22 cellular contexts compared by ENCODE assay signal in the genomic region with DNA sequence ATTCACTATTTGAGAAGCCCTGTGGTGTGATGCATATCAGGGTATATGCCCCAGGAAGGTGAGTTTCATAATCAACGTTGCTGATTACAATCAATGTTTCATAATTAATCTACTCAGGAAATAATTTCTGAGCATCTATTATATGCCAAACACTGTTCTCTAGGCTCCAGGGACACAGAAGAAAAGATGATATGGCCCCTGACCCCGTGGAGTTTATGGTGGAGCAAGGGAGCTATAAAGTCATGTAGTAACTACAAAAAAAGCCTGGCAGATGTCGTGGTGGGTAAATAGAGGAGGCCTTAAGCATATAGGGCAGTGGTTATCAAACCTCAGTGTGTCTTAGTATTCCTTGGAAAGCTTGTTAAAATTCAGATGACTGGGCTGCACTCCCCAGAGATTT. TPM values are rescaled to one million over a fixed set of nuclear protein-coding genes. Genes with fewer than 3 reads are reported as not detected.
DNase-seq lines count a peak whose midpoint lies in the region; ATAC-seq and TF ChIP-seq lines count a peak whose summit lies in the region.
"Had no signal": no experiment of that assay in that cellular context is flagged by ENCODE, and none has a peak within 500 bp of the region (broad histone marks: within the 10 kb centered on the region; RNA-seq: fewer than 3 reads in every experiment).

No MANE protein-coding gene starts in this region.

- no peak overlapping the region for H3K9ac ChIP-seq in mammary epithelial cell (ENCODE audit: insufficient read depth, low read length)
- H3K9ac ChIP-seq: BLaER1 had no signal

- dilution Hi-C loops in mammary epithelial cell (cut with HindIII; ENCODE audit: low sequenced_read_pairs): no loop called here

- H3K36me3 ChIP-seq in mammary epithelial cell (ENCODE audit: insufficient read depth, low read length): no peaks in the 10 kb centered on the region
- H3K36me3 ChIP-seq: BLaER1, SJSA1 had no signal

- in situ Hi-C loops in mammary epithelial cell (cut with MboI; ENCODE audit: low sequenced_read_pairs in 2 of 2): no loop called here

- no peak overlapping the region for H3K27ac Mint-ChIP-seq in MCF 10A (ENCODE audit: low read depth, unreplicated experiment)
- H3K27ac Mint-ChIP-seq: CD4-positive, CD25-positive, alpha-beta regulatory T cell had no signal

- BruUV-seq in mammary epithelial cell (replicated peaks; lab: Mats Ljungman, UMichigan) (no TSS peak), MCF 10A (replicated peaks; lab: Mats Ljungman, UMichigan) (no TSS peak)

- no peaks in the 10 kb centered on the region for H3K79me2 ChIP-seq in mammary epithelial cell (ENCODE audit: insufficient read depth, low read length)

- no peaks in the 10 kb centered on the region for H3K27me3 ChIP-seq in mammary epithelial cell (ENCODE audit: insufficient read depth, low read length)
- H3K27me3 ChIP-seq: BLaER1, SJSA1 had no signal

- DNase-seq in mammary epithelial cell (no peak), MCF 10A (ENCODE audit: unreplicated experiment) (no peak), epithelial cell of prostate (ENCODE audit: low read depth, low spot score) (no peak), left colon (peak in 1 of 2 donors; percentile 27), nucleus accumbens (lab: John Stamatoyannopoulos, UW) (no peak)
- DNase-seq in stimulated activated CD4-positive, alpha-beta T cell treated with anti-CD3 and anti-CD28 coated beads, Interleukin-4, amount 100 ng/mL, for 4 hours: no peak
- DNase-seq: 8988T; CD4-positive, CD25-positive, alpha-beta regulatory T cell; DMS53; HCEC 1CT; Karpas-422; MV-4-11; NCI-H1105; NCI-H1436 treated with DMSO at 0.1 percent for 48 hours; NCI-H187 treated with DMSO at 0.1 percent for 48 hours; NCI-H524; NCI-H774; Right ventricle myocardium superior had no signal

- TF ChIP-seq CTCF in mammary epithelial cell (conservative IDR thresholded peaks at IDR 0.05 in 1 of 2, IDR thresholded peaks at IDR 0.05 in 1 of 2; ENCODE audit: extremely low read depth in 1 of 2, insufficient read depth in 1 of 2, low read depth in 1 of 2, low read length in 2 of 2): no peak
- TF ChIP-seq CTCF in MCF 10A (IDR thresholded peaks at IDR 0.05; ENCODE audit: unreplicated experiment): no peak

- H3K27ac ChIP-seq in mammary epithelial cell (ENCODE audit: insufficient read depth, low read depth, low read length) (peak overlapping the region; percentile 35), epithelial cell of prostate (peak overlapping the region; percentile 84)
- H3K27ac ChIP-seq: BLaER1, SJSA1 had no signal

- H2AFZ ChIP-seq in mammary epithelial cell (ENCODE audit: low read depth, low read length): peak overlapping the region; percentile 17

- H4K20me1 ChIP-seq in mammary epithelial cell (ENCODE audit: insufficient read depth, low read length): no peaks in the 10 kb centered on the region
- H4K20me1 ChIP-seq: BLaER1 had no signal

- H3K4me1 Mint-ChIP-seq in MCF 10A (ENCODE audit: insufficient read depth, unreplicated experiment): peaks cover 25% of the 10 kb centered on the region
- H3K4me1 Mint-ChIP-seq: CD4-positive, CD25-positive, alpha-beta regulatory T cell had no signal

- ATAC-seq in left colon: peak; percentile 32
- no peak for ATAC-seq in HG02642 (IDR thresholded peaks at IDR 0.05; ENCODE audit: poor library complexity, unreplicated experiment)

- POLR2A ChIA-PET in MCF 10A (lab: Yijun Ruan, JAX): interaction anchor here (1.1 to 3.1 kb wide), 5 partner anchors 10 to 98 kb away, joined by 3 to 17 read pairs (median 3); partner anchors contain the start of gene PFDN4

- H3K9me3 Mint-ChIP-seq in MCF 10A (ENCODE audit: unreplicated experiment): no peaks in the 10 kb centered on the region

- intact Hi-C loops in mammary epithelial cell (cut with micrococcal nuclease) (loop anchor here (1.0 kb wide), 1 partner anchor 13 kb away; no protein-coding TSS in a partner anchor), MCF 10A (cut with micrococcal nuclease) (no loop called here), left colon (cut with DNase I, micrococcal nuclease) (no loop called here)

- H3K4me1 ChIP-seq in mammary epithelial cell (ENCODE audit: insufficient read depth, low read length): peaks cover 36% of the 10 kb centered on the region
- H3K4me1 ChIP-seq: BLaER1 had no signal

- no peaks in the 10 kb centered on the region for H3K27me3 Mint-ChIP-seq in MCF 10A (ENCODE audit: insufficient read depth, unreplicated experiment)

- CTCF ChIA-PET in mammary epithelial cell (lab: Charles Lee; ENCODE audit: low non-redundant PET) (interaction anchor here (0.6 kb wide), 1 partner anchor 17 kb away, joined by 20 read pairs; no protein-coding TSS in a partner anchor), MCF 10A (lab: Yijun Ruan, JAX) (interaction anchor here (0.7 to 24.1 kb wide), 7 partner anchors 8 to 1937 kb away, joined by 3 to 1436 read pairs (median 4); partner anchors contain the start of gene PFDN4)

- peaks cover 5% of the 10 kb centered on the region for H3K9me3 ChIP-seq in mammary epithelial cell (replicated peaks; ENCODE audit: insufficient read depth, low read length)
- H3K9me3 ChIP-seq: SJSA1 had no signal

- WGBS in mammary epithelial cell (ENCODE audit: low coverage, missing lambda C conversion rate): 61% methylated on average over 3 of the region's 3 CpGs

- no peak overlapping the region for H3K4me3 ChIP-seq in mammary epithelial cell (replicated peaks in 1 of 3; ENCODE audit: insufficient read depth in 1 of 3, low read depth in 2 of 3, low read length in 3 of 3)
- H3K4me3 ChIP-seq: BLaER1, SJSA1 had no signal

- H3K36me3 Mint-ChIP-seq in MCF 10A (ENCODE audit: insufficient read depth, unreplicated experiment): no peaks in the 10 kb centered on the region
- H3K36me3 Mint-ChIP-seq: CD4-positive, CD25-positive, alpha-beta regulatory T cell had no signal

- H3K4me3 Mint-ChIP-seq in MCF 10A (ENCODE audit: unreplicated experiment): no peak overlapping the region
- H3K4me3 Mint-ChIP-seq: CD4-positive, CD25-positive, alpha-beta regulatory T cell had no signal

- H3K4me2 ChIP-seq in mammary epithelial cell (ENCODE audit: insufficient read depth, low read depth, low read length): peak overlapping the region; percentile 41
- H3K4me2 ChIP-seq: BLaER1 had no signal

RNA-seq across cellular contexts. Expression of gene BCAS1, which starts 40.1 kb away (rescaled TPM):
- not detected for total RNA-seq in mammary epithelial cell
- not detected for polyA plus RNA-seq in mammary epithelial cell
- not detected for polyA minus RNA-seq in mammary epithelial cell
- not detected in 2 replicates for total RNA-seq in MCF 10A (2022)
- total RNA-seq in left colon: 100 to 1,000 TPM; 149 to 152 TPM
- total RNA-seq: Right ventricle myocardium superior had no signal
- polyA plus RNA-seq: AG04450 had no signal

Comparison
In these comparisons a context has a peak if more than half of its experiments do, and no peak if none do; other contexts are left out.
1. RNA of gene BCAS1, which starts 40.1 kb away (total RNA-seq): 149 to 152 TPM in left colon; not detected in mammary epithelial cell and not detected in MCF 10A; every median in the first group is over 100 times any median in the second.